ENCODE assay signal across 1 cellular context in the genomic region with DNA sequence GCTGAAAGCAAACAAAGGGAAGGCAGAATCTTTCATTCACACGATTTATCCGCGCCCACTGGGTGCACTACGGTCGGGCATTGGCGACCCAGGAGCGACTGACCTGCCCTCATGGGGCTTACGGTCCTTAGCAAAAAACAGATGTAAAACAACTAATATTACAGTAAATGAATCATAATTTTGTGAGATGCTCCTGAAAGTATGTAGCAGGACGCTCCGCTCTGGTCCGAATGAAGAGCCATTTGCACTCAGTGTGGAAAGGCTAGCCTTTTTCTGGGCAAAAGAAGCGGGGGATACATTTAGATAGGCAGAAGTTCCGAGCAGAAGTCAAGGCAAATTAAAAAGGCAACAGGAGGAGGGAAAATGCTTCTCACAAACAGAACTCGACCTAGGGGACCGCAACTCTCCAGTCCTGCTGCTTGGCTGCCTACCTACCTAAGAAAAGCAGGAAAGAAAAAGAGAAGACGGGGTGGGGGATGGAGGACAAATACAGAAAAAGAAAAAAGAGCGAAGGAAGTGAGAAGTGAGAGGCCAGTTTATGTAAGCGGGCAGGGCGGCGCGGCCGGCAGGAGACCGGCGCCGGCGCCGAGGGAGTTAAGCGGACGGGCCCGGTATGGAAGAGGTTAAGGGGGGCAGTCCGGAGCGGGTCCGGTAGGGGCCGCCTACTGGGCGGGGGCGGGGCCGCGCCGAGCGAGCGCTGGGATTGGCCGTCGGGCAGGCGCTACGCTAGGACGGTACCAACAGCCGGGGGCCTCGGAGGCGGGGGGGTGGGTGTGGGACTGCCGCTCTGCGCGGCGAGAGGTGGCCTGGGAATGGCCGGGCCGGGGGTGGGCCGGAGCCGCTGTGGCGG.
TF ChIP-seq lines count a peak whose summit lies in the region.

A gene with protein sequence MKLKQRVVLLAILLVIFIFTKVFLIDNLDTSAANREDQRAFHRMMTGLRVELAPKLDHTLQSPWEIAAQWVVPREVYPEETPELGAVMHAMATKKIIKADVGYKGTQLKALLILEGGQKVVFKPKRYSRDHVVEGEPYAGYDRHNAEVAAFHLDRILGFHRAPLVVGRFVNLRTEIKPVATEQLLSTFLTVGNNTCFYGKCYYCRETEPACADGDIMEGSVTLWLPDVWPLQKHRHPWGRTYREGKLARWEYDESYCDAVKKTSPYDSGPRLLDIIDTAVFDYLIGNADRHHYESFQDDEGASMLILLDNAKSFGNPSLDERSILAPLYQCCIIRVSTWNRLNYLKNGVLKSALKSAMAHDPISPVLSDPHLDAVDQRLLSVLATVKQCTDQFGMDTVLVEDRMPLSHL (plus strand): TSS at position 770 of the 850 bp plus-strand sequence. CDS start 17,954 bp downstream, outside the sequence.

TF ChIP-seq in HepG2, 621 proteins besides CTCF, POLR2A, EP300 and RAD21 (continued from another document and continues in another):
- TF ChIP-seq ZNF280D (CRISPR knock-in tag; IDR thresholded peaks at IDR 0.05) = no peak
- TF ChIP-seq, protein P1, sequence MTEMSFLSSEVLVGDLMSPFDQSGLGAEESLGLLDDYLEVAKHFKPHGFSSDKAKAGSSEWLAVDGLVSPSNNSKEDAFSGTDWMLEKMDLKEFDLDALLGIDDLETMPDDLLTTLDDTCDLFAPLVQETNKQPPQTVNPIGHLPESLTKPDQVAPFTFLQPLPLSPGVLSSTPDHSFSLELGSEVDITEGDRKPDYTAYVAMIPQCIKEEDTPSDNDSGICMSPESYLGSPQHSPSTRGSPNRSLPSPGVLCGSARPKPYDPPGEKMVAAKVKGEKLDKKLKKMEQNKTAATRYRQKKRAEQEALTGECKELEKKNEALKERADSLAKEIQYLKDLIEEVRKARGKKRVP (CRISPR knock-in tag; IDR thresholded peaks at IDR 0.05) = no peak
- TF ChIP-seq KDM1A (CRISPR knock-in tag; IDR thresholded peaks at IDR 0.05) = no peak
- TF ChIP-seq, protein P2, sequence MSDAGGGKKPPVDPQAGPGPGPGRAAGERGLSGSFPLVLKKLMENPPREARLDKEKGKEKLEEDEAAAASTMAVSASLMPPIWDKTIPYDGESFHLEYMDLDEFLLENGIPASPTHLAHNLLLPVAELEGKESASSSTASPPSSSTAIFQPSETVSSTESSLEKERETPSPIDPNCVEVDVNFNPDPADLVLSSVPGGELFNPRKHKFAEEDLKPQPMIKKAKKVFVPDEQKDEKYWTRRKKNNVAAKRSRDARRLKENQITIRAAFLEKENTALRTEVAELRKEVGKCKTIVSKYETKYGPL (CRISPR knock-in tag; IDR thresholded peaks at IDR 0.05) = no peak
- TF ChIP-seq, protein P3, sequence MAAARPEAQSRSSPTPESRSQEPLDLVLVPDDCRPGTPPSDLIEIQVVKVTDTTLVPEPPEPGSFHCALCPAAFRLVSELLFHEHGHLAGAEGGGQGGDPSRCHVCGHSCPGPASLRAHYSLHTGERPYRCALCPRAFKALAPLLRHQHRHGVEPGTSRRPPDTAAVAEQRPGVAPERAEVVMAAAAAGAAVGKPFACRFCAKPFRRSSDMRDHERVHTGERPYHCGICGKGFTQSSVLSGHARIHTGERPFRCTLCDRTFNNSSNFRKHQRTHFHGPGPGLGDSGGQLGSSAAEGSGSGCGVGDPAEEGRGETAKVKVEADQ (CRISPR knock-in tag; IDR thresholded peaks at IDR 0.05; ENCODE audit: borderline replicate concordance) = no peak
- TF ChIP-seq ZSCAN5A (CRISPR knock-in tag; IDR thresholded peaks at IDR 0.05; ENCODE audit: borderline replicate concordance) = no peak
- no peak for TF ChIP-seq HOXA3 (CRISPR knock-in tag; IDR thresholded peaks at IDR 0.05)
- TF ChIP-seq SCMH1 (CRISPR knock-in tag; IDR thresholded peaks at IDR 0.05; ENCODE audit: borderline replicate concordance) = no peak
- TF ChIP-seq, protein P4, sequence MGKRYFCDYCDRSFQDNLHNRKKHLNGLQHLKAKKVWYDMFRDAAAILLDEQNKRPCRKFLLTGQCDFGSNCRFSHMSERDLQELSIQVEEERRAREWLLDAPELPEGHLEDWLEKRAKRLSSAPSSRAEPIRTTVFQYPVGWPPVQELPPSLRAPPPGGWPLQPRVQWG (CRISPR knock-in tag; IDR thresholded peaks at IDR 0.05; ENCODE audit: borderline replicate concordance, low read depth) = no peak
- no peak for TF ChIP-seq HES4 (CRISPR knock-in tag; IDR thresholded peaks at IDR 0.05; ENCODE audit: borderline replicate concordance)
- TF ChIP-seq, protein P5, sequence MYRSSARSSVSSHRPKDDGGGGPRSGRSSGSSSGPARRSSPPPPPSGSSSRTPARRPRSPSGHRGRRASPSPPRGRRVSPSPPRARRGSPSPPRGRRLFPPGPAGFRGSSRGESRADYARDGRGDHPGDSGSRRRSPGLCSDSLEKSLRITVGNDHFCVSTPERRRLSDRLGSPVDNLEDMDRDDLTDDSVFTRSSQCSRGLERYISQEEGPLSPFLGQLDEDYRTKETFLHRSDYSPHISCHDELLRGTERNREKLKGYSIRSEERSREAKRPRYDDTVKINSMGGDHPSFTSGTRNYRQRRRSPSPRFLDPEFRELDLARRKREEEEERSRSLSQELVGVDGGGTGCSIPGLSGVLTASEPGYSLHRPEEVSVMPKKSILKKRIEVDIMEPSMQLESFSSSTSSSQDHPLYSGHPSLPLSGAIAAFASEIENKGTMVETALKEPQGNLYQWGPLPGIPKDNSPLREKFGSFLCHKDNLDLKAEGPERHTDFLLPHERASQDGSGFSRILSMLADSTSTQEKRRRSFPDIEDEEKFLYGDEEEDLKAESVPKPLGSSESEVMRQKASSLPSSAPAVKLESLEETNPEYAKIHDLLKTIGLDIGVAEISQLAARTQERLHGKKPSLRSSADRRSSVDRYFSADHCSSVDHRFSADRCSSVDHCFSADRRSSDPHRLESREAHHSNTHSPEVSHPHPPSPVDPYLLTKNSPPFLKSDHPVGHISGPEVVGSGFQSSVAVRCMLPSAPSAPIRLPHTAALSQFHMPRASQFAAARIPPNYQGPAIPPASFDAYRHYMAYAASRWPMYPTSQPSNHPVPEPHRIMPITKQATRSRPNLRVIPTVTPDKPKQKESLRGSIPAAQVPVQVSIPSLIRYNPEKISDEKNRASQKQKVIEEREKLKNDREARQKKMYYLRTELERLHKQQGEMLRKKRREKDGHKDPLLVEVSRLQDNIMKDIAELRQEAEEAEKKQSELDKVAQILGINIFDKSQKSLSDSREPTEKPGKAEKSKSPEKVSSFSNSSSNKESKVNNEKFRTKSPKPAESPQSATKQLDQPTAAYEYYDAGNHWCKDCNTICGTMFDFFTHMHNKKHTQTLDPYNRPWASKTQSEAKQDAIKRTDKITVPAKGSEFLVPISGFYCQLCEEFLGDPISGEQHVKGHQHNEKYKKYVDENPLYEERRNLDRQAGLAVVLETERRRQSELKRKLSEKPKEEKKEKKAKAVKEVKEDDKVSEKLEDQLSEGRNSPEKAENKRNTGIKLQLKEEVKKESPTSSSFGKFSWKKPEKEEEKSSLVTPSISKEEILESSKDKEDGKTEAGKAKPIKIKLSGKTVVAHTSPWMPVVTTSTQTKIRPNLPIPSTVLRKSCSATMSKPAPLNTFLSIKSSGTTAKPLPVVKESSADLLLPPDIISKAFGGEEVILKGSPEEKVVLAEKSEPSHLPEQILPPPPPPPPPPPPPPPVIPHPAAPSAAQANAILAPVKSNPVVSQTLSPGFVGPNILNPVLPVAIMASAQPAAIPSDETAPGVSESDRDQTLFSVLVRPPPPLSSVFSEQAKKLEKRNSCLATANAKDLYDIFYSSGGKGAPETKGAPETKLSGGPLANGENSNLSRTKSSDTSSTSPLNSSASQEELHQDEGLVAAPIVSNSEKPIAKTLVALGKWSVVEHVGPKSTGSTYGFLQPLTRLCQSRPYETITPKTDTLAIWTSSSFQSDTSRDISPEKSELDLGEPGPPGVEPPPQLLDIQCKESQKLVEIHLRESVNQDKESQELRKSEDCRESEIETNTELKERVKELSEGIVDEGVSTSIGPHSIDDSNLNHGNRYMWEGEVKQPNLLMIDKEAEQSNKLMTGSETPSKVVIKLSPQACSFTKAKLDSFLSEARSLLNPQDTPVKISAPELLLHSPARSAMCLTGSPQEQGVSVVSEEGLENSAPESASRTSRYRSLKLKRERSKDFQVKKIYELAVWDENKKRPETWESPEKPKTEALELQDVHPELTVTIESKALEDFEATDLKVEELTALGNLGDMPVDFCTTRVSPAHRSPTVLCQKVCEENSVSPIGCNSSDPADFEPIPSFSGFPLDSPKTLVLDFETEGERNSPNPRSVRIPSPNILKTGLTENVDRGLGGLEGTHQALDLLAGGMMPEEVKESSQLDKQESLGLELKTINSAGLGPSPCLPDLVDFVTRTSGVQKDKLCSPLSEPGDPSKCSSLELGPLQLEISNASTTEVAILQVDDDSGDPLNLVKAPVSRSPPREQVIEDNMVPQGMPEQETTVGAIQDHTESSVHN (CRISPR knock-in tag; IDR thresholded peaks at IDR 0.05) = no peak
- no peak for TF ChIP-seq SMARCE1 (IDR thresholded peaks at IDR 0.05; ENCODE audit: borderline replicate concordance)
- no peak for TF ChIP-seq GLMP (CRISPR knock-in tag; IDR thresholded peaks at IDR 0.05; ENCODE audit: borderline replicate concordance)
- no peak for TF ChIP-seq ETS1 (CRISPR knock-in tag; IDR thresholded peaks at IDR 0.05)
- no peak for TF ChIP-seq MNT (IDR thresholded peaks at IDR 0.05)
- TF ChIP-seq ZNF569 (CRISPR knock-in tag; IDR thresholded peaks at IDR 0.05; ENCODE audit: borderline replicate concordance) = no peak
- no peak for TF ChIP-seq ZBTB46 (CRISPR knock-in tag; IDR thresholded peaks at IDR 0.05; ENCODE audit: borderline replicate concordance)
- 0 out of 2 replicates have a peak, but pooled peaks have one; percentile 17 for TF ChIP-seq MAZ (IDR thresholded peaks at IDR 0.05; ENCODE audit: borderline replicate concordance, low read depth, low read length)
- TF ChIP-seq MAZ (CRISPR knock-in tag; IDR thresholded peaks at IDR 0.05; ENCODE audit: low read depth) = no peak
- no peak for TF ChIP-seq ZNF225 (CRISPR knock-in tag; IDR thresholded peaks at IDR 0.05)
- peak; percentile 66 for TF ChIP-seq NFYC (CRISPR knock-in tag; IDR thresholded peaks at IDR 0.05)
- TF ChIP-seq ZFP36L1 (CRISPR knock-in tag; IDR thresholded peaks at IDR 0.05) = no peak
- TF ChIP-seq ZNF484 (CRISPR knock-in tag; IDR thresholded peaks at IDR 0.05; ENCODE audit: borderline replicate concordance, low read depth) = no peak
